28 cellular contexts compared by ENCODE assay signal in genomic region chr1:175678471-175678870, GRCh38.
"Had no signal": no experiment of that assay in that cellular context is flagged by ENCODE, and none has a peak within 500 bp of the region (broad histone marks: within the 10 kb centered on the region; RNA-seq: fewer than 3 reads in every experiment).

No MANE protein-coding gene starts in this region.

- H3K4me3 Mint-ChIP-seq: activated CD4-positive, alpha-beta T cell treated with anti-CD3 and anti-CD28 coated beads, Interleukin-2, amount 10 ng/mL, durations not matched to agents 7 days and 5 days; activated CD8-positive, alpha-beta memory T cell treated with anti-CD3 and anti-CD28 coated beads, Interleukin-2, amount 10 ng/mL, durations not matched to agents 7 days and 5 days; activated CD8-positive, alpha-beta T cell treated with anti-CD3 and anti-CD28 coated beads for 36 hours; activated naive CD4-positive, alpha-beta T cell treated with anti-CD3 and anti-CD28 coated beads, Interleukin-2, amount 50 U/mL, for 24 hours; activated naive CD8-positive, alpha-beta T cell treated with anti-CD3 and anti-CD28 coated beads, Interleukin-2, amount 50 U/mL, for 24 hours; dendritic cell treated with granulocyte-macrophage colony-stimulating factor and Interleukin-4, amounts not matched to agents 40 ng/mL and 50 ng/mL, for 4 days; natural killer cell; stimulated activated effector memory CD8-positive, alpha-beta T cell treated with anti-CD3 and anti-CD28 coated beads, Interleukin-12 subunit alpha, Interleukin-12 subunit beta, amount 100 ng/mL, for 72 hours; stimulated activated naive CD8-positive, alpha-beta T cell treated with anti-CD3 and anti-CD28 coated beads, Interleukin-15, Interleukin-2, amounts not matched to agents 100 ng/mL and 50 ng/mL, for 24 hours; T-helper 17 cell; type B pancreatic cell had no signal

- H3K36me3 ChIP-seq: neutrophil, thoracic aorta, vagina had no signal

- H3K4me1 ChIP-seq: vagina had no signal

- H3K27ac Mint-ChIP-seq: activated CD4-positive, alpha-beta T cell treated with anti-CD3 and anti-CD28 coated beads, Interleukin-2, amount 10 ng/mL, durations not matched to agents 7 days and 5 days; activated CD8-positive, alpha-beta memory T cell treated with anti-CD3 and anti-CD28 coated beads, Interleukin-2, amount 10 ng/mL, durations not matched to agents 7 days and 5 days; activated CD8-positive, alpha-beta T cell treated with anti-CD3 and anti-CD28 coated beads for 36 hours; activated naive CD4-positive, alpha-beta T cell treated with anti-CD3 and anti-CD28 coated beads, Interleukin-2, amount 50 U/mL, for 24 hours; activated naive CD8-positive, alpha-beta T cell treated with anti-CD3 and anti-CD28 coated beads, Interleukin-2, amount 50 U/mL, for 24 hours; activated T-helper 2 cell treated with anti-CD3 and anti-CD28 coated beads, Interferon-gamma antibody, Interleukin-2, Interleukin-4, amounts not matched to agents 10 μg/mL and 5 μg/mL and 100 μg/mL, durations not matched to agents 14 hours and 24 hours and 36 hours; dendritic cell treated with granulocyte-macrophage colony-stimulating factor and Interleukin-4, amounts not matched to agents 40 ng/mL and 50 ng/mL, for 4 days; natural killer cell; progenitor cell of endocrine pancreas; stimulated activated effector memory CD8-positive, alpha-beta T cell treated with anti-CD3 and anti-CD28 coated beads, Interleukin-12 subunit alpha, Interleukin-12 subunit beta, amount 100 ng/mL, for 72 hours; stimulated activated naive CD8-positive, alpha-beta T cell treated with anti-CD3 and anti-CD28 coated beads, Interleukin-15, Interleukin-2, amounts not matched to agents 100 ng/mL and 50 ng/mL, for 24 hours; T-helper 17 cell; type B pancreatic cell had no signal

- H3K27me3 Mint-ChIP-seq: activated naive CD8-positive, alpha-beta T cell treated with anti-CD3 and anti-CD28 coated beads, Interleukin-2, amount 50 U/mL, for 24 hours had no signal

- H3K4me1 Mint-ChIP-seq: activated CD4-positive, alpha-beta T cell treated with anti-CD3 and anti-CD28 coated beads, Interleukin-2, amount 10 ng/mL, durations not matched to agents 7 days and 5 days; activated CD8-positive, alpha-beta memory T cell treated with anti-CD3 and anti-CD28 coated beads, Interleukin-2, amount 10 ng/mL, durations not matched to agents 7 days and 5 days; activated naive CD4-positive, alpha-beta T cell treated with anti-CD3 and anti-CD28 coated beads, Interleukin-2, amount 50 U/mL, for 24 hours; stimulated activated effector memory CD8-positive, alpha-beta T cell treated with anti-CD3 and anti-CD28 coated beads, Interleukin-12 subunit alpha, Interleukin-12 subunit beta, amount 100 ng/mL, for 72 hours had no signal

- H3K27me3 ChIP-seq: neutrophil, vagina had no signal

- H3K4me3 ChIP-seq: skin epidermis, thoracic aorta, vagina had no signal

- H3K9me3 ChIP-seq: neutrophil, thoracic aorta, vagina had no signal

- H3K9me3 Mint-ChIP-seq: activated CD4-positive, alpha-beta T cell treated with anti-CD3 and anti-CD28 coated beads, Interleukin-2, amount 10 ng/mL, durations not matched to agents 7 days and 5 days; activated CD8-positive, alpha-beta T cell treated with anti-CD3 and anti-CD28 coated beads for 36 hours; activated naive CD4-positive, alpha-beta T cell treated with anti-CD3 and anti-CD28 coated beads, Interleukin-2, amount 50 U/mL, for 24 hours; activated naive CD8-positive, alpha-beta T cell treated with anti-CD3 and anti-CD28 coated beads, Interleukin-2, amount 50 U/mL, for 24 hours; activated T-helper 2 cell treated with anti-CD3 and anti-CD28 coated beads, Interferon-gamma antibody, Interleukin-2, Interleukin-4, amounts not matched to agents 10 μg/mL and 5 μg/mL and 100 μg/mL, durations not matched to agents 14 hours and 24 hours and 36 hours; dendritic cell treated with granulocyte-macrophage colony-stimulating factor and Interleukin-4, amounts not matched to agents 40 ng/mL and 50 ng/mL, for 4 days; natural killer cell; stimulated activated effector memory CD8-positive, alpha-beta T cell treated with anti-CD3 and anti-CD28 coated beads, Interleukin-12 subunit alpha, Interleukin-12 subunit beta, amount 100 ng/mL, for 72 hours; stimulated activated naive CD8-positive, alpha-beta T cell treated with anti-CD3 and anti-CD28 coated beads, Interleukin-15, Interleukin-2, amounts not matched to agents 100 ng/mL and 50 ng/mL, for 24 hours; type B pancreatic cell had no signal

- DNase-seq: activated CD4-positive, alpha-beta T cell treated with anti-CD3 and anti-CD28 coated beads, Interleukin-2, amount 10 ng/mL, durations not matched to agents 7 days and 5 days; activated CD4-positive, CD25-positive, alpha-beta regulatory T cell treated with anti-CD3 and anti-CD28 coated beads, Interleukin-2, amount 50 U/mL, for 72 hours; activated CD8-positive, alpha-beta memory T cell treated with anti-CD3 and anti-CD28 coated beads, Interleukin-2, amount 10 ng/mL, durations not matched to agents 7 days and 5 days; activated CD8-positive, alpha-beta T cell treated with anti-CD3 and anti-CD28 coated beads for 36 hours; activated naive CD8-positive, alpha-beta T cell treated with anti-CD3 and anti-CD28 coated beads, Interleukin-2, amount 50 U/mL, for 24 hours; activated T-cell treated with anti-CD3 and anti-CD28 coated beads, Interleukin-2, amount 50 U/mL, for 48 hours; amygdala; central memory CD4-positive, alpha-beta T cell; effector CD8-positive, alpha-beta T cell; left cardiac atrium; left ventricle myocardium superior; natural killer cell; stimulated activated CD4-positive, alpha-beta T cell treated with anti-CD3 and anti-CD28 coated beads, Interleukin-12 subunit alpha, Interleukin-12 subunit beta, amount 100 ng/mL, for 4 hours; stimulated activated CD4-positive, alpha-beta T cell treated with anti-CD3 and anti-CD28 coated beads, Interleukin-4, amount 100 ng/mL, for 24 hours; T-helper 17 cell; T1000 had no signal

- H3K36me3 Mint-ChIP-seq: activated CD8-positive, alpha-beta memory T cell treated with anti-CD3 and anti-CD28 coated beads, Interleukin-2, amount 10 ng/mL, durations not matched to agents 7 days and 5 days; activated naive CD4-positive, alpha-beta T cell treated with anti-CD3 and anti-CD28 coated beads, Interleukin-2, amount 50 U/mL, for 24 hours; natural killer cell; stimulated activated effector memory CD8-positive, alpha-beta T cell treated with anti-CD3 and anti-CD28 coated beads, Interleukin-12 subunit alpha, Interleukin-12 subunit beta, amount 100 ng/mL, for 72 hours; type B pancreatic cell had no signal

- ATAC-seq: activated CD8-positive, alpha-beta memory T cell treated with anti-CD3 and anti-CD28 coated beads, Interleukin-2, amount 10 ng/mL, durations not matched to agents 7 days and 5 days; activated CD8-positive, alpha-beta T cell treated with anti-CD3 and anti-CD28 coated beads for 36 hours; activated naive CD8-positive, alpha-beta T cell treated with anti-CD3 and anti-CD28 coated beads, Interleukin-2, amount 50 U/mL, for 24 hours; left cardiac atrium; left ventricle myocardium superior; natural killer cell; sciatic nerve; stimulated activated effector memory CD8-positive, alpha-beta T cell treated with anti-CD3 and anti-CD28 coated beads, Interleukin-12 subunit alpha, Interleukin-12 subunit beta, amount 100 ng/mL, for 72 hours; T-helper 17 cell had no signal

- H3K27ac ChIP-seq: neutrophil, skin epidermis, thoracic aorta, vagina had no signal
